In genomic region chr9:4496497-4496896, GRCh38 we compare ENCODE assay signal across 17 cellular contexts. TPM values are rescaled to one million over a fixed set of nuclear protein-coding genes. Genes with fewer than 3 reads are reported as not detected.
DNase-seq lines count a peak whose midpoint lies in the region; ATAC-seq, FAIRE-seq and TF ChIP-seq lines count a peak whose summit lies in the region.
"Had no signal": no experiment of that assay in that cellular context is flagged by ENCODE, and none has a peak within 500 bp of the region (broad histone marks: within the 10 kb centered on the region; RNA-seq: fewer than 3 reads in every experiment).

No MANE protein-coding gene starts in this region.

- FAIRE-seq in H54 (lab: Jason Lieb, UNC) (peak; percentile 30), GM12878 (lab: Jason Lieb, UNC) (no peak)
- FAIRE-seq: D721Med, GM19239 had no signal

- RAD21 ChIA-PET in GM12878 (lab: Charles Lee; ENCODE audit: unreplicated experiment): no interaction called here

- peak overlapping the region; percentile 86 for H3K4me3 Mint-ChIP-seq in Calu3 (ENCODE audit: low read depth, unreplicated experiment)
- H3K4me3 Mint-ChIP-seq: B cell; CD8-positive, alpha-beta T cell had no signal

- peak overlapping the region; percentile 80 for H3K4me2 ChIP-seq in GM12878 (ENCODE audit: control insufficient read depth, insufficient read depth)
- no peak overlapping the region for H3K4me2 ChIP-seq in mesenchymal stem cell (ENCODE audit: low read length, poor library complexity, severe bottlenecking)
- H3K4me2 ChIP-seq: BLaER1 treated with 17β-estradiol and CSF1 and Interleukin-3, amounts not matched to agents 10 nM and 100 nM had no signal

- H3K9me3 ChIP-seq in GM12878 (replicated peaks; ENCODE audit: control insufficient read depth, insufficient read depth, low read length) (no peaks in the 10 kb centered on the region), mesenchymal stem cell (ENCODE audit: control insufficient read depth, low read length) (no peaks in the 10 kb centered on the region)

- no peak for TF ChIP-seq RAD21 in GM12878 (IDR thresholded peaks at IDR 0.05; ENCODE audit: insufficient read depth, low read depth, low read length)

- H3K4ac ChIP-seq in mesenchymal stem cell (ENCODE audit: low read depth in 1 of 2, low read length in 2 of 2): no peak overlapping the region

- no peak overlapping the region for H4K8ac ChIP-seq in mesenchymal stem cell (ENCODE audit: low read length)

- no peak overlapping the region for H4K91ac ChIP-seq in mesenchymal stem cell (ENCODE audit: low read length)

- H3K18ac ChIP-seq in mesenchymal stem cell (ENCODE audit: low read depth in 1 of 2, low read length in 2 of 2): no peak overlapping the region

- WGBS in GM12878 (ENCODE audit: insufficient coverage, insufficient replicate concordance, low lambda C conversion rate, missing lambda C conversion rate): 96% methylated on average over 2 of the region's 2 CpGs
- WGBS in mesenchymal stem cell: 94% methylated on average over 2 of the region's 2 CpGs

- H2BK120ac ChIP-seq in mesenchymal stem cell (ENCODE audit: low read depth, low read length): no peak overlapping the region

- intact Hi-C loops in Calu3 (cut with micrococcal nuclease; ENCODE audit: unreplicated experiment) (loop anchor here (10.0 kb wide), 1 partner anchor 48 kb away; no protein-coding TSS in a partner anchor), GM12878 (cut with micrococcal nuclease; ENCODE audit: unreplicated experiment) (no loop called here)

- H3K79me1 ChIP-seq in mesenchymal stem cell (replicated peaks; ENCODE audit: low read length, poor library complexity, severe bottlenecking): peaks cover 21% of the 10 kb centered on the region

- H3K23ac ChIP-seq in mesenchymal stem cell (ENCODE audit: low read length in 2 of 2): no peak overlapping the region

- no peak for TF ChIP-seq CTCF in Calu3 (IDR thresholded peaks at IDR 0.05; ENCODE audit: unreplicated experiment)
- no peak for TF ChIP-seq CTCF in GM12878 (IDR thresholded peaks at IDR 0.05 in 2 of 3, conservative IDR thresholded peaks at IDR 0.05 in 1 of 3; ENCODE audit: control insufficient read depth in 2 of 3, extremely low read depth in 1 of 3, insufficient read depth in 1 of 3, low read depth in 3 of 3, low read length in 3 of 3)

- H3K27ac ChIP-seq in GM12878 (ENCODE audit: control insufficient read depth, insufficient read depth): peak overlapping the region; percentile 9; the same call in 1 of the 2 replicates
- no peak overlapping the region for H3K27ac ChIP-seq in mesenchymal stem cell (ENCODE audit: low read length, poor library complexity, severe bottlenecking)
- H3K27ac ChIP-seq: BLaER1 treated with 17β-estradiol and CSF1 and Interleukin-3, amounts not matched to agents 10 nM and 100 nM had no signal

- no peak for TF ChIP-seq EP300 in GM12878 (IDR thresholded peaks at IDR 0.05; ENCODE audit: borderline replicate concordance in 1 of 2, control insufficient read depth in 1 of 2, low read depth in 2 of 2, low read length in 2 of 2)

- in situ Hi-C loops in GM12878 (cut with MboI): no loop called here

- peaks cover 4% of the 10 kb centered on the region for H3K4me1 ChIP-seq in GM12878 (ENCODE audit: control insufficient read depth, insufficient read depth, low read length)
- peaks cover 20% of the 10 kb centered on the region for H3K4me1 ChIP-seq in mesenchymal stem cell (ENCODE audit: control insufficient read depth, insufficient read depth, low read depth, low read length)

- H3K27me3 Mint-ChIP-seq in Calu3 (ENCODE audit: unreplicated experiment): no peaks in the 10 kb centered on the region

- POLR2A ChIA-PET in GM12878 (lab: Charles Lee): no interaction called here

- peak overlapping the region; percentile 68 for H3K27ac Mint-ChIP-seq in Calu3 (ENCODE audit: unreplicated experiment)
- H3K27ac Mint-ChIP-seq: B cell; CD8-positive, alpha-beta T cell had no signal

- no peaks in the 10 kb centered on the region for H3K9me3 Mint-ChIP-seq in Calu3 (ENCODE audit: low read depth, unreplicated experiment)
- H3K9me3 Mint-ChIP-seq: CD8-positive, alpha-beta T cell had no signal

- CTCF ChIA-PET in Calu3 (lab: Charles Lee) (no interaction called here), GM12878 (lab: Yijun Ruan, JAX) (no interaction called here)

- H3K27me3 ChIP-seq in GM12878 (replicated peaks in 1 of 2; ENCODE audit: control insufficient read depth in 2 of 2, insufficient read depth in 2 of 2, low read length in 1 of 2): no peaks in the 10 kb centered on the region
- no peaks in the 10 kb centered on the region for H3K27me3 ChIP-seq in mesenchymal stem cell (ENCODE audit: control insufficient read depth in 1 of 2, insufficient read depth in 1 of 2, low read length in 2 of 2)

- H3K4me3 ChIP-seq in GM12878 (no peak overlapping the region), mesenchymal stem cell (ENCODE audit: insufficient read depth in 1 of 2, low read depth in 1 of 2, low read length in 2 of 2) (no peak overlapping the region)
- H3K4me3 ChIP-seq: BLaER1 treated with 17β-estradiol and CSF1 and Interleukin-3, amounts not matched to agents 10 nM and 100 nM; GM23248 had no signal

- no peak for DNase-seq in Calu3
- no peak for DNase-seq in H54 (ENCODE audit: insufficient read length, low spot score)
- DNase-seq in GM12878 (ENCODE audit: low read depth, low spot score): no peak
- no peak for DNase-seq in mesenchymal stem cell
- no peak for DNase-seq in GF-D8 (lab: John Stamatoyannopoulos, UW)
- DNase-seq: CD8-positive, alpha-beta T cell; GDM1; GM23248; H7; KG1 had no signal

- TF ChIP-seq POLR2A in H54 (IDR thresholded peaks at IDR 0.05; ENCODE audit: low read depth, low read length) (no peak), GM12878 (IDR thresholded peaks at IDR 0.05; ENCODE audit: low read depth, low read length) (no peak)

- H3K79me2 ChIP-seq in GM12878 (ENCODE audit: control insufficient read depth, insufficient read depth, low read length): peaks cover 81% of the 10 kb centered on the region

- H2AK5ac ChIP-seq in mesenchymal stem cell (ENCODE audit: low read length, severe bottlenecking): peak overlapping the region; percentile 66

- BruUV-seq in Calu3 (replicated peaks; lab: Mats Ljungman, UMichigan): no TSS peak
- no TSS peak for BruUV-seq in GM12878 (replicated peaks; lab: Mats Ljungman, UMichigan)

- H2AFZ ChIP-seq in GM12878 (ENCODE audit: control insufficient read depth, low read depth, low read length) (no peak overlapping the region), mesenchymal stem cell (ENCODE audit: low read depth, low read length) (no peak overlapping the region)
- H2AFZ ChIP-seq: GM23248 had no signal

- no peak overlapping the region for H3K9ac ChIP-seq in GM12878 (ENCODE audit: control insufficient read depth, insufficient read depth, low read length)
- no peak overlapping the region for H3K9ac ChIP-seq in mesenchymal stem cell (ENCODE audit: low read length)
- H3K9ac ChIP-seq: BLaER1 treated with 17β-estradiol and CSF1 and Interleukin-3, amounts not matched to agents 10 nM and 100 nM had no signal

- H3K4me1 Mint-ChIP-seq in Calu3 (ENCODE audit: low read depth, unreplicated experiment): peaks cover 47% of the 10 kb centered on the region

- SMC1A ChIA-PET in GM12878 (lab: Charles Lee; ENCODE audit: uncharacterized antibody, unreplicated experiment): no interaction called here

- no peak overlapping the region for H2BK12ac ChIP-seq in mesenchymal stem cell (ENCODE audit: low read length in 2 of 2)

- no peaks in the 10 kb centered on the region for H4K20me1 ChIP-seq in GM12878 (ENCODE audit: control insufficient read depth, insufficient read depth)
- H4K20me1 ChIP-seq: BLaER1 treated with 17β-estradiol and CSF1 and Interleukin-3, amounts not matched to agents 10 nM and 100 nM had no signal

- ATAC-seq in GM12878 (no peak), HG02884 (IDR thresholded peaks at IDR 0.05; ENCODE audit: unreplicated experiment) (no peak), GM19455 (IDR thresholded peaks at IDR 0.05; ENCODE audit: unreplicated experiment) (no peak)
- ATAC-seq: CD8-positive, alpha-beta T cell; HCT116 had no signal

- H3K36me3 Mint-ChIP-seq in Calu3 (ENCODE audit: insufficient read depth, unreplicated experiment): peaks cover 39% of the 10 kb centered on the region
- H3K36me3 Mint-ChIP-seq: CD8-positive, alpha-beta T cell had no signal

- no peak overlapping the region for H3K14ac ChIP-seq in mesenchymal stem cell (ENCODE audit: low read length in 2 of 2)

- no peak overlapping the region for H2BK15ac ChIP-seq in mesenchymal stem cell (ENCODE audit: low read depth, poor library complexity, severe bottlenecking)

- no peak overlapping the region for H2BK5ac ChIP-seq in mesenchymal stem cell (ENCODE audit: low read depth, low read length, poor library complexity, severe bottlenecking)

- H3K36me3 ChIP-seq in GM12878 (ENCODE audit: control insufficient read depth in 2 of 2, insufficient read depth in 2 of 2, low read length in 1 of 2): no peaks in the 10 kb centered on the region; a peak in 1 of 4 replicates
- peaks cover 3 to 11% of the 10 kb centered on the region in 2 experiments for H3K36me3 ChIP-seq in mesenchymal stem cell (ENCODE audit: control insufficient read depth in 1 of 2, insufficient read depth in 2 of 2, low read depth in 1 of 2, low read length in 2 of 2)
- H3K36me3 ChIP-seq: BLaER1 treated with 17β-estradiol and CSF1 and Interleukin-3, amounts not matched to agents 10 nM and 100 nM had no signal

TF ChIP-seq in GM12878, 131 proteins besides CTCF, POLR2A, EP300 and RAD21 (continues in another document):
- TF ChIP-seq SMARCA5 (IDR thresholded peaks at IDR 0.05): no peak
- TF ChIP-seq ZNF274 (IDR thresholded peaks at IDR 0.05; ENCODE audit: insufficient read depth, insufficient read length): no peak
- no peak for TF ChIP-seq FOXM1 (IDR thresholded peaks at IDR 0.05; ENCODE audit: low read depth, low read length)

RNA-seq across cellular contexts. Expression of gene SLC1A1, which starts 6.2 kb away (rescaled TPM):
- total RNA-seq in Calu3 (2022) (71.6 and 81.4 TPM in 2 replicates), GM12878 (2014; rRNA removed) (24.9 and 27.6 TPM in 2 replicates), GM12878 (2014; rRNA removed; fragmentation: Illumina TruSeq; extraction: Trizol) (20.6 and 21.6 TPM in 2 replicates), GM12878 (2021) (19.1 and 19.4 TPM in 2 replicates)
- total RNA-seq in GM12878 (2013; cell fraction: nucleolus; rRNA removed): 11.1 and 11.9 TPM in 2 replicates
- 5.1 TPM for polyA plus RNA-seq in GM12878 (2011; ENCODE audit: low read depth)
- polyA plus RNA-seq in GM12878 (2011; rRNA removed) (4.2 and 5.4 TPM in 2 replicates), GM12878 (2014; fragmentation: Illumina TruSeq; extraction: Trizol) (23.8 and 30.9 TPM in 2 replicates), GM12878 (2014; fragmentation: Nextera tagmentation; extraction: Ambion mirVana) (1 to 10 TPM; 7.3 to 8.7 TPM), GM12878 (2014; rRNA removed) (16.0 and 18.8 TPM in 2 replicates), GM12878 (2016; fragmentation: Nextera tagmentation; extraction: Ambion mirVana) (10 to 100 TPM; 17.8 to 17.9 TPM)
- polyA plus RNA-seq in GM12878 (2011; cell fraction: cytosol; rRNA removed): 2.6 and 2.8 TPM in 2 replicates
- 2.4 and 2.7 TPM in 2 replicates for polyA plus RNA-seq in GM12878 (2011; cell fraction: nucleus; rRNA removed)
- 7.0 and 10.9 TPM in 2 replicates for polyA plus RNA-seq in GM12878 (2012)
- polyA minus RNA-seq in GM12878 (2011; rRNA and poly(A)+ RNA removed): 4.1 and 4.6 TPM in 2 replicates
- polyA minus RNA-seq in GM12878 (2011; cell fraction: cytosol; rRNA and poly(A)+ RNA removed): 1.5 and 2.4 TPM in 2 replicates
- polyA minus RNA-seq in GM12878 (2011; cell fraction: nucleus; rRNA and poly(A)+ RNA removed): 1.2 and 1.7 TPM in 2 replicates
- polyA plus RNA-seq in mesenchymal stem cell (2013, experiment 1 of 2): 3.6 TPM
- polyA plus RNA-seq in mesenchymal stem cell (2013, experiment 2 of 2): 3.8 TPM
- total RNA-seq: CD8-positive, alpha-beta T cell had no signal
